ENCODE assay signal across 10 cellular contexts in genomic region chr9:128215491-128216404, GRCh38. TPM values are rescaled to one million over a fixed set of nuclear protein-coding genes. Genes with fewer than 3 reads are reported as not detected.
DNase-seq lines count a peak whose midpoint lies in the region; ATAC-seq, FAIRE-seq and TF ChIP-seq lines count a peak whose summit lies in the region.
"Had no signal": no experiment of that assay in that cellular context is flagged by ENCODE, and none has a peak within 500 bp of the region (broad histone marks: within the 10 kb centered on the region; RNA-seq: fewer than 3 reads in every experiment).

No MANE protein-coding gene starts in this region.

- no peak for ATAC-seq in HepG2
- ATAC-seq in right lobe of liver: no peak
- ATAC-seq in aorta (ENCODE audit: low FRiP score): peak; percentile 31
- ATAC-seq in HG02885 (IDR thresholded peaks at IDR 0.05; ENCODE audit: poor library complexity, unreplicated experiment): no peak
- ATAC-seq: natural killer cell treated with Interleukin-12 subunit alpha and Interleukin-12 subunit beta and Interleukin-15 and Interleukin-18, amount 100 ng/mL, for 72 hours had no signal

- no peaks in the 10 kb centered on the region for H3K79me2 ChIP-seq in HepG2 (ENCODE audit: insufficient read depth, low read length)

- H4K20me1 ChIP-seq in HepG2 (ENCODE audit: insufficient read depth, low read length): no peaks in the 10 kb centered on the region

- peak overlapping the region; percentile 97 for H3K27ac Mint-ChIP-seq in dendritic cell treated with granulocyte-macrophage colony-stimulating factor and Interleukin-4, amounts not matched to agents 40 ng/mL and 50 ng/mL, for 4 days
- H3K27ac Mint-ChIP-seq: B cell; natural killer cell treated with Interleukin-12 subunit alpha and Interleukin-12 subunit beta and Interleukin-15 and Interleukin-18, amount 100 ng/mL, for 72 hours had no signal

- DNase-seq in HepG2 (ENCODE audit: low spot score): peak; percentile 36
- no peak for DNase-seq in right lobe of liver
- no peak for DNase-seq in aorta
- no peak for DNase-seq in NCI-H1048 (lab: John Stamatoyannopoulos, UW)
- DNase-seq in NCI-H187 (lab: John Stamatoyannopoulos, UW): no peak

- H3K36me3 Mint-ChIP-seq in dendritic cell treated with granulocyte-macrophage colony-stimulating factor and Interleukin-4, amounts not matched to agents 40 ng/mL and 50 ng/mL, for 4 days (ENCODE audit: low read depth): peaks cover 25% of the 10 kb centered on the region
- H3K36me3 Mint-ChIP-seq: natural killer cell treated with Interleukin-12 subunit alpha and Interleukin-12 subunit beta and Interleukin-15 and Interleukin-18, amount 100 ng/mL, for 72 hours had no signal

- no TSS peak for BruUV-seq in HepG2 (replicated peaks; lab: Mats Ljungman, UMichigan)

- H3K27ac ChIP-seq in HepG2 (ENCODE audit: extremely low read length, insufficient read depth, low read length) (no peak overlapping the region), right lobe of liver (no peak overlapping the region), muscle layer of colon (ENCODE audit: low read depth, low read length) (peak overlapping the region; percentile 52), aorta (ENCODE audit: low read depth in 1 of 2, low read length in 2 of 2) (no peak overlapping the region)

- H3K4me3 ChIP-seq in HepG2 (replicated peaks in 1 of 3; ENCODE audit: insufficient read depth in 1 of 3, low read depth in 2 of 3, low read length in 3 of 3) (no peak overlapping the region), right lobe of liver (no peak overlapping the region), muscle layer of colon (ENCODE audit: low read depth in 1 of 2, low read length in 2 of 2) (no peak overlapping the region), aorta (ENCODE audit: low read length in 2 of 2) (no peak overlapping the region)

- no peak overlapping the region; the same call in 1 of the 2 replicates for H3K4me2 ChIP-seq in HepG2 (ENCODE audit: low read depth, low read length)

- peaks cover 26% of the 10 kb centered on the region for H3K27me3 Mint-ChIP-seq in dendritic cell treated with granulocyte-macrophage colony-stimulating factor and Interleukin-4, amounts not matched to agents 40 ng/mL and 50 ng/mL, for 4 days

- no peak overlapping the region for H2AFZ ChIP-seq in HepG2 (ENCODE audit: low read length)

- TF ChIP-seq EP300 in HepG2 (IDR thresholded peaks at IDR 0.05; ENCODE audit: low read depth in 2 of 2, low read length in 2 of 2) (no peak), HepG2 (CRISPR knock-in tag; IDR thresholded peaks at IDR 0.05; ENCODE audit: borderline replicate concordance) (no peak)

- CTCF ChIA-PET in HepG2 (lab: Yijun Ruan, JAX; ENCODE audit: low intra/inter-chr PET ratio, low total read pairs): no interaction called here

- POLR2A ChIA-PET in HepG2 (lab: Yijun Ruan, JAX): no interaction called here

- WGBS in HepG2 (ENCODE audit: low lambda C conversion rate): 3% methylated on average over 6 of the region's 10 CpGs
- WGBS in right lobe of liver (ENCODE audit: insufficient coverage, low coverage, low lambda C conversion rate, missing lambda C conversion rate): no CpG with 5 or more reads among the region's 10 CpGs
- WGBS in aorta, 2 donors: 78 to 82% methylated on average over 10 of the region's 10 CpGs

- no peak for TF ChIP-seq RAD21 in HepG2 (CRISPR knock-in tag; IDR thresholded peaks at IDR 0.05)

- in situ Hi-C loops in HepG2 (cut with HindIII; ENCODE audit: extremely low pct_ligation_motif_present, low pct_unique_long_range_greater_than_20kb): no loop called here

- TF ChIP-seq CTCF in HepG2 (CRISPR knock-in tag; IDR thresholded peaks at IDR 0.05): no peak
- no peak for TF ChIP-seq CTCF in right lobe of liver (IDR thresholded peaks at IDR 0.05)

- FAIRE-seq in HepG2 (lab: Jason Lieb, UNC): no peak

- intact Hi-C loops in HepG2 (cut with micrococcal nuclease; ENCODE audit: unreplicated experiment) (no loop called here), right lobe of liver (cut with DNase I) (no loop called here), aorta (cut with DNase I) (no loop called here)
- intact Hi-C loops in dendritic cell treated with granulocyte-macrophage colony-stimulating factor and Interleukin-4, amounts not matched to agents 40 ng/mL and 50 ng/mL, for 4 days (cut with micrococcal nuclease): loop anchor here (10.0 kb wide), 1 partner anchor 59 kb away; the partner anchor contains the start of genes GOLGA2 and SWI5

- H3K9ac ChIP-seq in HepG2 (ENCODE audit: insufficient read depth, low read depth, low read length) (no peak overlapping the region), muscle layer of colon (ENCODE audit: low read length) (no peak overlapping the region)

- no peak overlapping the region for H3K4me3 Mint-ChIP-seq in dendritic cell treated with granulocyte-macrophage colony-stimulating factor and Interleukin-4, amounts not matched to agents 40 ng/mL and 50 ng/mL, for 4 days
- H3K4me3 Mint-ChIP-seq: B cell; natural killer cell treated with Interleukin-12 subunit alpha and Interleukin-12 subunit beta and Interleukin-15 and Interleukin-18, amount 100 ng/mL, for 72 hours had no signal

- H3K27me3 ChIP-seq in HepG2 (ENCODE audit: control insufficient read depth in 1 of 2, insufficient read depth in 2 of 2, low read length in 2 of 2) (peaks cover 1 to 4% of the 10 kb centered on the region in 2 experiments; a peak in 2 of 5 replicates), right lobe of liver (no peaks in the 10 kb centered on the region), muscle layer of colon (ENCODE audit: control insufficient read depth in 1 of 2, insufficient read depth in 2 of 2, low read length in 2 of 2) (no peaks in the 10 kb centered on the region), aorta (ENCODE audit: control insufficient read depth in 1 of 2, insufficient read depth in 2 of 2, low read length in 1 of 2) (no peaks in the 10 kb centered on the region)

- H3K9me3 ChIP-seq in HepG2 (ENCODE audit: low read length): no peaks in the 10 kb centered on the region
- no peaks in the 10 kb centered on the region for H3K9me3 ChIP-seq in right lobe of liver
- H3K9me3 ChIP-seq in muscle layer of colon (ENCODE audit: low read length): no peaks in the 10 kb centered on the region
- no peaks in the 10 kb centered on the region for H3K9me3 ChIP-seq in aorta (ENCODE audit: control insufficient read depth, low read length)

- H3K4me1 ChIP-seq in HepG2 (ENCODE audit: insufficient read depth, low read length) (peaks cover 55% of the 10 kb centered on the region), right lobe of liver (peaks cover 0 to 43% (median 6%) of the 10 kb centered on the region in 4 donors), muscle layer of colon (ENCODE audit: insufficient read depth, low read length) (peaks cover 18% of the 10 kb centered on the region), aorta (ENCODE audit: control insufficient read depth in 1 of 2, insufficient read depth in 2 of 2, low read length in 2 of 2) (no peaks in the 10 kb centered on the region)

- no peaks in the 10 kb centered on the region for H3K9me3 Mint-ChIP-seq in dendritic cell treated with granulocyte-macrophage colony-stimulating factor and Interleukin-4, amounts not matched to agents 40 ng/mL and 50 ng/mL, for 4 days
- H3K9me3 Mint-ChIP-seq: natural killer cell treated with Interleukin-12 subunit alpha and Interleukin-12 subunit beta and Interleukin-15 and Interleukin-18, amount 100 ng/mL, for 72 hours had no signal

- TF ChIP-seq POLR2A in HepG2 (IDR thresholded peaks at IDR 0.05; ENCODE audit: insufficient read depth in 1 of 2, low read depth in 2 of 2, low read length in 2 of 2) (no peak), right lobe of liver (IDR thresholded peaks at IDR 0.05) (no peak)

- H3K36me3 ChIP-seq in HepG2 (replicated peaks in 1 of 2; ENCODE audit: control insufficient read depth in 1 of 2, insufficient read depth in 2 of 2, low read length in 2 of 2) (no peaks in the 10 kb centered on the region), right lobe of liver (no peaks in the 10 kb centered on the region), muscle layer of colon (ENCODE audit: insufficient read depth, low read length) (no peaks in the 10 kb centered on the region), aorta (ENCODE audit: control insufficient read depth in 1 of 2, insufficient read depth in 2 of 2, low read length in 1 of 2) (no peaks in the 10 kb centered on the region)

- H3K4me1 Mint-ChIP-seq in dendritic cell treated with granulocyte-macrophage colony-stimulating factor and Interleukin-4, amounts not matched to agents 40 ng/mL and 50 ng/mL, for 4 days (ENCODE audit: low read depth): peaks cover 41% of the 10 kb centered on the region

RNA-seq across cellular contexts. Expression of gene DNM1, which starts 12.6 kb away (rescaled TPM):
- 0.13 and 0.15 TPM in 2 replicates for total RNA-seq in HepG2 (2016; rRNA removed; fragmentation: Illumina TruSeq; extraction: Trizol)
- 0.10 TPM in 1 of 2 replicates, not detected in the other for total RNA-seq in HepG2 (2016; cell fraction: cytosol; rRNA removed; fragmentation: Illumina TruSeq; extraction: Trizol; ENCODE audit: low read depth)
- 0.15 TPM in 1 of 2 replicates, not detected in the other for total RNA-seq in HepG2 (2016; cell fraction: insoluble cytoplasmic fraction; rRNA removed; fragmentation: Illumina TruSeq; extraction: Trizol)
- total RNA-seq in HepG2 (2016; cell fraction: membrane; rRNA removed; fragmentation: Illumina TruSeq; extraction: Trizol): 0.21 TPM in 1 of 2 replicates, not detected in the other
- total RNA-seq in HepG2 (2016; cell fraction: nucleus; rRNA removed; fragmentation: Illumina TruSeq; extraction: Trizol): 0.22 and 0.38 TPM in 2 replicates
- 0.58 and 0.91 TPM in 2 replicates for polyA plus RNA-seq in HepG2 (2011; rRNA removed)
- polyA plus RNA-seq in HepG2 (2011; cell fraction: cytosol; rRNA removed): 0.10 and 0.23 TPM in 2 replicates
- 5.5 and 6.4 TPM in 2 replicates for polyA plus RNA-seq in HepG2 (2011; cell fraction: nucleus; rRNA removed)
- polyA plus RNA-seq in HepG2 (2012): 1.1 and 1.8 TPM in 2 replicates
- 0.06 and 2.2 TPM in 2 replicates for polyA plus RNA-seq in HepG2 (2016; cell fraction: cytosol; fragmentation: Illumina TruSeq; extraction: Trizol; ENCODE audit: low read depth)
- polyA plus RNA-seq in HepG2 (2016; cell fraction: insoluble cytoplasmic fraction; fragmentation: Illumina TruSeq; extraction: Trizol; ENCODE audit: low read depth): 0.17 and 0.45 TPM in 2 replicates
- polyA plus RNA-seq in HepG2 (2016; cell fraction: membrane; fragmentation: Illumina TruSeq; extraction: Trizol; ENCODE audit: low read depth): 0.13 TPM in 1 of 2 replicates, not detected in the other
- polyA plus RNA-seq in HepG2 (2016; cell fraction: nucleus; fragmentation: Illumina TruSeq; extraction: Trizol; ENCODE audit: insufficient read depth, low read depth): 0.47 and 1.9 TPM in 2 replicates
- 2.0 and 4.0 TPM in 2 replicates for polyA minus RNA-seq in HepG2 (2011; rRNA and poly(A)+ RNA removed; ENCODE audit: low replicate concordance)
- polyA minus RNA-seq in HepG2 (2011; cell fraction: cytosol; rRNA and poly(A)+ RNA removed): 0.69 TPM in 1 of 2 replicates, not detected in the other
- polyA minus RNA-seq in HepG2 (2011; cell fraction: nucleus; rRNA and poly(A)+ RNA removed): 5.0 and 6.2 TPM in 2 replicates
- 1 to 10 TPM in 4 of 6 experiments, under 1 TPM in 2; 0.43 to 3.1 (median 1.8) TPM for total RNA-seq in right lobe of liver
- total RNA-seq in aorta: 100 to 1,000 TPM in 1 of 2 donors, 1 to 10 TPM in 1; 9.3 to 114 TPM
- polyA plus RNA-seq in aorta: 1 to 10 TPM in 1 of 2 donors, under 1 TPM in 1; 0.43 to 2.1 TPM

RNA-seq across cellular contexts. Expression of gene CIZ1, which starts 24.4 kb away (rescaled TPM):
- 25.8 and 30.6 TPM in 2 replicates for total RNA-seq in HepG2 (2016; rRNA removed; fragmentation: Illumina TruSeq; extraction: Trizol)
- total RNA-seq in HepG2 (2016; cell fraction: cytosol; rRNA removed; fragmentation: Illumina TruSeq; extraction: Trizol; ENCODE audit: low read depth): 36.1 and 38.7 TPM in 2 replicates
- 18.6 and 29.5 TPM in 2 replicates for total RNA-seq in HepG2 (2016; cell fraction: insoluble cytoplasmic fraction; rRNA removed; fragmentation: Illumina TruSeq; extraction: Trizol)
- total RNA-seq in HepG2 (2016; cell fraction: membrane; rRNA removed; fragmentation: Illumina TruSeq; extraction: Trizol): 57.5 and 63.8 TPM in 2 replicates
- 29.5 and 33.7 TPM in 2 replicates for total RNA-seq in HepG2 (2016; cell fraction: nucleus; rRNA removed; fragmentation: Illumina TruSeq; extraction: Trizol)
- polyA plus RNA-seq in HepG2 (2011; rRNA removed): 50.3 and 54.7 TPM in 2 replicates
- polyA plus RNA-seq in HepG2 (2011; cell fraction: cytosol; rRNA removed): 20.5 and 28.3 TPM in 2 replicates
- polyA plus RNA-seq in HepG2 (2011; cell fraction: nucleus; rRNA removed): 114 and 121 TPM in 2 replicates
- 52.9 and 73.1 TPM in 2 replicates for polyA plus RNA-seq in HepG2 (2012)
- polyA plus RNA-seq in HepG2 (2016; cell fraction: cytosol; fragmentation: Illumina TruSeq; extraction: Trizol; ENCODE audit: low read depth): 70.7 and 77.7 TPM in 2 replicates
- 39.9 and 54.4 TPM in 2 replicates for polyA plus RNA-seq in HepG2 (2016; cell fraction: insoluble cytoplasmic fraction; fragmentation: Illumina TruSeq; extraction: Trizol; ENCODE audit: low read depth)
- 97.4 and 105 TPM in 2 replicates for polyA plus RNA-seq in HepG2 (2016; cell fraction: membrane; fragmentation: Illumina TruSeq; extraction: Trizol; ENCODE audit: low read depth)
- 115 and 119 TPM in 2 replicates for polyA plus RNA-seq in HepG2 (2016; cell fraction: nucleus; fragmentation: Illumina TruSeq; extraction: Trizol; ENCODE audit: insufficient read depth, low read depth)
- 51.1 and 193 TPM in 2 replicates for polyA minus RNA-seq in HepG2 (2011; rRNA and poly(A)+ RNA removed; ENCODE audit: low replicate concordance)
- polyA minus RNA-seq in HepG2 (2011; cell fraction: cytosol; rRNA and poly(A)+ RNA removed): 20.0 and 26.1 TPM in 2 replicates
- 18.0 and 23.8 TPM in 2 replicates for polyA minus RNA-seq in HepG2 (2011; cell fraction: nucleus; rRNA and poly(A)+ RNA removed)
- total RNA-seq in right lobe of liver: 10 to 100 TPM; 15.9 to 33.5 (median 24.0) TPM
- total RNA-seq in aorta: 100 to 1,000 TPM in 1 of 2 donors, 10 to 100 TPM in 1; 82.3 to 117 TPM
- polyA plus RNA-seq in aorta: 10 to 100 TPM; 38.4 to 67.2 TPM

RNA-seq across cellular contexts. Expression of gene BBLN, which starts 55.7 kb away (rescaled TPM):
- 22.2 and 33.1 TPM in 2 replicates for total RNA-seq in HepG2 (2016; rRNA removed; fragmentation: Illumina TruSeq; extraction: Trizol)
- total RNA-seq in HepG2 (2016; cell fraction: cytosol; rRNA removed; fragmentation: Illumina TruSeq; extraction: Trizol; ENCODE audit: low read depth): 146 and 177 TPM in 2 replicates
- 17.4 and 30.2 TPM in 2 replicates for total RNA-seq in HepG2 (2016; cell fraction: insoluble cytoplasmic fraction; rRNA removed; fragmentation: Illumina TruSeq; extraction: Trizol)
- 86.9 and 114 TPM in 2 replicates for total RNA-seq in HepG2 (2016; cell fraction: membrane; rRNA removed; fragmentation: Illumina TruSeq; extraction: Trizol)
- 11.7 and 11.9 TPM in 2 replicates for total RNA-seq in HepG2 (2016; cell fraction: nucleus; rRNA removed; fragmentation: Illumina TruSeq; extraction: Trizol)
- polyA plus RNA-seq in HepG2 (2011; rRNA removed): 27.6 and 29.5 TPM in 2 replicates
- 25.8 and 50.8 TPM in 2 replicates for polyA plus RNA-seq in HepG2 (2011; cell fraction: cytosol; rRNA removed)
- polyA plus RNA-seq in HepG2 (2011; cell fraction: nucleus; rRNA removed): 19.2 and 22.8 TPM in 2 replicates
- polyA plus RNA-seq in HepG2 (2012): 13.4 and 25.7 TPM in 2 replicates
- 235 and 253 TPM in 2 replicates for polyA plus RNA-seq in HepG2 (2016; cell fraction: cytosol; fragmentation: Illumina TruSeq; extraction: Trizol; ENCODE audit: low read depth)
- 19.0 and 25.9 TPM in 2 replicates for polyA plus RNA-seq in HepG2 (2016; cell fraction: insoluble cytoplasmic fraction; fragmentation: Illumina TruSeq; extraction: Trizol; ENCODE audit: low read depth)
- 124 and 129 TPM in 2 replicates for polyA plus RNA-seq in HepG2 (2016; cell fraction: membrane; fragmentation: Illumina TruSeq; extraction: Trizol; ENCODE audit: low read depth)
- polyA plus RNA-seq in HepG2 (2016; cell fraction: nucleus; fragmentation: Illumina TruSeq; extraction: Trizol; ENCODE audit: insufficient read depth, low read depth): 21.4 TPM in 2 replicates
- polyA minus RNA-seq in HepG2 (2011; rRNA and poly(A)+ RNA removed; ENCODE audit: low replicate concordance): 17.1 and 32.9 TPM in 2 replicates
- polyA minus RNA-seq in HepG2 (2011; cell fraction: cytosol; rRNA and poly(A)+ RNA removed): 13.6 and 21.6 TPM in 2 replicates
- polyA minus RNA-seq in HepG2 (2011; cell fraction: nucleus; rRNA and poly(A)+ RNA removed): 4.8 and 7.1 TPM in 2 replicates
- total RNA-seq in right lobe of liver: 100 to 1,000 TPM in 2 of 6 experiments, 10 to 100 TPM in 4; 13.5 to 192 (median 17.7) TPM
- total RNA-seq in aorta: 10 to 100 TPM; 46.7 to 54.3 TPM
- 100 to 1,000 TPM; 164 to 278 TPM for polyA plus RNA-seq in aorta
